18 cellular contexts compared by ENCODE assay signal in the genomic region with DNA sequence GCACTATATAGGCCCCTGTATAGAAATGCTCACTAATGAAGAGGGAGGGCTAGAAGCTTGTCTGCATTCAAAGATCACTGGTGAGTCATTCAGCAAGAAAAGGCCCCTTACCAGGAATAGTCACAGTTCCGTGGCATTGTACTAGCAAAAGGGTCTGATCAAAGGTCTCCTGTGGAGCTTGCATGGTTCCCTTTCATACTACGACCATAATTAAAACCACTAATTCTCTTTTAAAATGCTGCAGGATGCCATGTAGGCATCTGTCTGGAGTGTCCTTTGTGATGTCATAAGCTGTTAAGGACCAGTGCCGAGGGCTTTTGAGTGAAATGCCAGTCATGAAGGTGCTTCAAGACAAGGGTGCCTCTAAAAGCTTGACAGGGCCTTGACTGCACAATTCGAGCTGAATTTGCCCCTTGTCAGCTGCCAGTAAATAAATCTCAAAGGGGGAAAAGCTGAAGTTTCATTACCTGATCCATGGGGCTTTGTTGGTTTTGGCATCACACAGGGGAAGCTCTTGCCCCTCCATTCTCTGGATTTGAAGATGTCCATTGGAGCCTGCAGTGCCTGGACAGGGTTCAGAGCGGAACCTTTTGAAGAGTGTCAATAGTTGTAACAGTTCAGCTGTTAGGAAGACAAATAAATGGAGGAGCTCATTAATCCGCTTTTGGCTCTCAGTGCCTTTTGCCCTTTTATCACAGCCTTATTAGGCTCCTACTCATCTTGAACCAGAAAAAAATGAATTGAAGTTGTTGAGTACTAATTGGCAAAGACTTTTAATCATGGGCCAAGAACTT.
DNase-seq lines count a peak whose midpoint lies in the region; ATAC-seq and TF ChIP-seq lines count a peak whose summit lies in the region.
"Had no signal": no experiment of that assay in that cellular context is flagged by ENCODE, and none has a peak within 500 bp of the region (broad histone marks: within the 10 kb centered on the region; RNA-seq: fewer than 3 reads in every experiment).

No MANE protein-coding gene starts in this region.

- H3K27ac ChIP-seq in ectodermal cell (ENCODE audit: insufficient read depth, low read depth, low read length, poor library complexity, severe bottlenecking), result peak overlapping the region; percentile 57
- no peak overlapping the region for H3K27ac ChIP-seq in gastrocnemius medialis
- H3K27ac ChIP-seq: A549, ascending aorta had no signal

- 28 to 30% methylated on average over 6 of the region's 6 CpGs for WGBS in ectodermal cell, 2 experiments

- H3K36me3 ChIP-seq in ectodermal cell (ENCODE audit: control insufficient read depth, insufficient read depth, low read length) (no peaks in the 10 kb centered on the region), gastrocnemius medialis (peaks cover 0 to 3% of the 10 kb centered on the region in 2 donors)

- DNase-seq in activated CD4-positive, alpha-beta T cell treated with anti-CD3 and anti-CD28 coated beads, Interleukin-2, amount 10 ng/mL, durations not matched to agents 24 days and 14 days, result peak; percentile 37
- DNase-seq in activated CD4-positive, alpha-beta T cell treated with anti-CD3 and anti-CD28 coated beads, Interleukin-2, amount 50 U/mL, for 48 hours, result no peak
- DNase-seq in NCI-H2196 treated with DMSO at 0.1 percent for 48 hours (lab: John Stamatoyannopoulos, UW; ENCODE audit: unreplicated experiment), result peak; percentile 66
- no peak for DNase-seq in gastrocnemius medialis
- DNase-seq in NOMO-1 treated with DMSO at 0.1 percent for 48 hours (lab: John Stamatoyannopoulos, UW; ENCODE audit: unreplicated experiment), result no peak
- DNase-seq in activated CD8-positive, alpha-beta T cell treated with anti-CD3 and anti-CD28 coated beads for 36 hours, result no peak
- DNase-seq: activated CD8-positive, alpha-beta memory T cell treated with anti-CD3 and anti-CD28 coated beads, Interleukin-2, amount 50 U/mL, for 4 hours; activated naive CD4-positive, alpha-beta T cell; EL; KBM-7; naive thymus-derived CD8-positive, alpha-beta T cell; NCI-H1436; NK-92 treated with Interleukin-12 subunit alpha and Interleukin-12 subunit beta, amount 100 ng/mL, for 24 hours; stimulated activated naive CD8-positive, alpha-beta T cell treated with anti-CD3 and anti-CD28 coated beads, Interleukin-15, amount 100 ng/mL, for 72 hours had no signal

- no peak overlapping the region for H3K4me3 ChIP-seq in ectodermal cell (ENCODE audit: insufficient read depth, low read depth, low read length)
- H3K4me3 ChIP-seq in gastrocnemius medialis, result no peak overlapping the region
- H3K4me3 ChIP-seq: A549, ascending aorta had no signal

- no peak for TF ChIP-seq CTCF in gastrocnemius medialis (IDR thresholded peaks at IDR 0.05 in 4 of 5, conservative IDR thresholded peaks at IDR 0.05 in 1 of 5)
- TF ChIP-seq CTCF in activated CD8-positive, alpha-beta T cell treated with anti-CD3 and anti-CD28 coated beads for 36 hours (IDR thresholded peaks at IDR 0.05), result no peak

- CTCF ChIA-PET in activated CD8-positive, alpha-beta T cell treated with anti-CD3 and anti-CD28 coated beads for 36 hours (lab: Charles Lee), result no interaction called here

- peaks cover 5% of the 10 kb centered on the region for H3K36me3 Mint-ChIP-seq in activated CD4-positive, alpha-beta T cell treated with anti-CD3 and anti-CD28 coated beads, Interleukin-2, amount 10 ng/mL, durations not matched to agents 24 days and 14 days (ENCODE audit: low read depth)
- peaks cover 17% of the 10 kb centered on the region for H3K36me3 Mint-ChIP-seq in activated CD8-positive, alpha-beta T cell treated with anti-CD3 and anti-CD28 coated beads for 36 hours (ENCODE audit: low read depth)

- H3K27me3 ChIP-seq in ectodermal cell (ENCODE audit: control insufficient read depth, insufficient read depth, low read length, poor library complexity, severe bottlenecking), result peaks cover 67% of the 10 kb centered on the region
- H3K27me3 ChIP-seq in gastrocnemius medialis, result no peaks in the 10 kb centered on the region
- H3K27me3 ChIP-seq: ascending aorta had no signal

- POLR2A ChIA-PET in activated CD8-positive, alpha-beta T cell treated with anti-CD3 and anti-CD28 coated beads for 36 hours (lab: Charles Lee), result no interaction called here

- H3K9me3 ChIP-seq in ectodermal cell (ENCODE audit: control insufficient read depth, low read length) (no peaks in the 10 kb centered on the region), gastrocnemius medialis (no peaks in the 10 kb centered on the region)
- H3K9me3 ChIP-seq: A549, ascending aorta had no signal

- H3K4me1 Mint-ChIP-seq in activated CD4-positive, alpha-beta T cell treated with anti-CD3 and anti-CD28 coated beads, Interleukin-2, amount 10 ng/mL, durations not matched to agents 24 days and 14 days, result no peaks in the 10 kb centered on the region
- no peaks in the 10 kb centered on the region for H3K4me1 Mint-ChIP-seq in activated CD8-positive, alpha-beta T cell treated with anti-CD3 and anti-CD28 coated beads for 36 hours (ENCODE audit: low read depth)
- H3K4me1 Mint-ChIP-seq: naive thymus-derived CD8-positive, alpha-beta T cell; stimulated activated naive CD8-positive, alpha-beta T cell treated with anti-CD3 and anti-CD28 coated beads, Interleukin-15, amount 100 ng/mL, for 72 hours had no signal

- no peak overlapping the region for H3K4me3 Mint-ChIP-seq in activated CD4-positive, alpha-beta T cell treated with anti-CD3 and anti-CD28 coated beads, Interleukin-2, amount 10 ng/mL, durations not matched to agents 24 days and 14 days
- no peak overlapping the region for H3K4me3 Mint-ChIP-seq in activated CD8-positive, alpha-beta T cell treated with anti-CD3 and anti-CD28 coated beads for 36 hours
- H3K4me3 Mint-ChIP-seq: naive thymus-derived CD8-positive, alpha-beta T cell; stimulated activated naive CD8-positive, alpha-beta T cell treated with anti-CD3 and anti-CD28 coated beads, Interleukin-15, amount 100 ng/mL, for 72 hours had no signal

- no peaks in the 10 kb centered on the region for H3K9me3 Mint-ChIP-seq in activated CD4-positive, alpha-beta T cell treated with anti-CD3 and anti-CD28 coated beads, Interleukin-2, amount 10 ng/mL, durations not matched to agents 24 days and 14 days
- H3K9me3 Mint-ChIP-seq in activated CD8-positive, alpha-beta T cell treated with anti-CD3 and anti-CD28 coated beads for 36 hours, result no peaks in the 10 kb centered on the region
- H3K9me3 Mint-ChIP-seq: naive thymus-derived CD8-positive, alpha-beta T cell; stimulated activated naive CD8-positive, alpha-beta T cell treated with anti-CD3 and anti-CD28 coated beads, Interleukin-15, amount 100 ng/mL, for 72 hours had no signal

- H3K27me3 Mint-ChIP-seq in activated CD4-positive, alpha-beta T cell treated with anti-CD3 and anti-CD28 coated beads, Interleukin-2, amount 10 ng/mL, durations not matched to agents 24 days and 14 days, result no peaks in the 10 kb centered on the region
- H3K27me3 Mint-ChIP-seq in activated CD8-positive, alpha-beta T cell treated with anti-CD3 and anti-CD28 coated beads for 36 hours, result no peaks in the 10 kb centered on the region
- H3K27me3 Mint-ChIP-seq: naive thymus-derived CD8-positive, alpha-beta T cell; stimulated activated naive CD8-positive, alpha-beta T cell treated with anti-CD3 and anti-CD28 coated beads, Interleukin-15, amount 100 ng/mL, for 72 hours had no signal

- intact Hi-C loops in activated CD4-positive, alpha-beta T cell treated with anti-CD3 and anti-CD28 coated beads, Interleukin-2, amount 10 ng/mL, durations not matched to agents 24 days and 14 days (cut with micrococcal nuclease), result no loop called here
- intact Hi-C loops in gastrocnemius medialis (cut with DNase I; ENCODE audit: low total_unique reads), result no loop called here
- intact Hi-C loops in activated CD8-positive, alpha-beta T cell treated with anti-CD3 and anti-CD28 coated beads for 36 hours (cut with micrococcal nuclease), result no loop called here

- ATAC-seq in gastrocnemius medialis (no peak), GM18505 (IDR thresholded peaks at IDR 0.05; ENCODE audit: unreplicated experiment) (no peak)
- ATAC-seq in activated CD8-positive, alpha-beta T cell treated with anti-CD3 and anti-CD28 coated beads for 36 hours, result no peak
- ATAC-seq: A549; naive thymus-derived CD8-positive, alpha-beta T cell; stimulated activated naive CD8-positive, alpha-beta T cell treated with anti-CD3 and anti-CD28 coated beads, Interleukin-15, amount 100 ng/mL, for 72 hours had no signal

- H3K27ac Mint-ChIP-seq in activated CD4-positive, alpha-beta T cell treated with anti-CD3 and anti-CD28 coated beads, Interleukin-2, amount 10 ng/mL, durations not matched to agents 24 days and 14 days, result no peak overlapping the region
- H3K27ac Mint-ChIP-seq in activated CD8-positive, alpha-beta T cell treated with anti-CD3 and anti-CD28 coated beads for 36 hours, result no peak overlapping the region
- H3K27ac Mint-ChIP-seq: stimulated activated naive CD8-positive, alpha-beta T cell treated with anti-CD3 and anti-CD28 coated beads, Interleukin-15, amount 100 ng/mL, for 72 hours had no signal

- TF ChIP-seq POLR2A in gastrocnemius medialis (IDR thresholded peaks at IDR 0.05) (no peak), GM18505 (IDR thresholded peaks at IDR 0.05; ENCODE audit: borderline replicate concordance, extremely low read depth, insufficient read depth, insufficient read length) (no peak)

- in situ Hi-C loops in gastrocnemius medialis (cut with MboI; ENCODE audit: low sequenced_read_pairs in 4 of 4), result no loop called here

- H3K4me1 ChIP-seq in ectodermal cell (ENCODE audit: control insufficient read depth, insufficient read depth, low read length), result peaks cover 28% of the 10 kb centered on the region
- no peaks in the 10 kb centered on the region for H3K4me1 ChIP-seq in gastrocnemius medialis
- H3K4me1 ChIP-seq: A549 had no signal

Comparison
In these comparisons a context has a peak if more than half of its experiments do, and no peak if none do; other contexts are left out.
1. DNase-seq: peak in activated CD4-positive, alpha-beta T cell treated with anti-CD3 and anti-CD28 coated beads, Interleukin-2, amount 10 ng/mL, durations not matched to agents 24 days and 14 days (single experiment) and NCI-H2196 treated with DMSO at 0.1 percent for 48 hours (single experiment); none in activated CD4-positive, alpha-beta T cell treated with anti-CD3 and anti-CD28 coated beads, Interleukin-2, amount 50 U/mL, for 48 hours (0 of 2), gastrocnemius medialis (0 of 2), NOMO-1 treated with DMSO at 0.1 percent for 48 hours (single experiment) and activated CD8-positive, alpha-beta T cell treated with anti-CD3 and anti-CD28 coated beads for 36 hours (single experiment).